27 cellular contexts compared by ENCODE assay signal in the genomic region with DNA sequence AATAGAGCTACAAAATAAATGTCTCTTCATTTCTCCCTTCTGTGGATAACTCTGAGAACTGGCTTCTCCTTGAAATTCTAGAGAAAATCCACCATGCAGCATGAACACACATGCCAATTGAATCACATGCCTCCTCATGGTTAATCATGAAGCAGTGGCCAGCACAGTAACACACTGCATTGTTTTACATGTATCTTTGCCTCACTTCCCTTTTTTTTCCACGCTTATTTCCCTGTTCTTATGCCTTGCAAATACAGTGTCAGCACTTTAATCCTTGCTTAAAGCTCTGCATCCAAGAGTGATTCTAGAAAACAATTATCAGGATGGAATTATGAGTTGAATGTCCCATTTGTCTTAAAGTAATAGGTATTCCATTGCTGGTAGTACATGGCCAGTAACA. TPM values are rescaled to one million over a fixed set of nuclear protein-coding genes. Genes with fewer than 3 reads are reported as not detected.
DNase-seq lines count a peak whose midpoint lies in the region; ATAC-seq and TF ChIP-seq lines count a peak whose summit lies in the region.
"Had no signal": no experiment of that assay in that cellular context is flagged by ENCODE, and none has a peak within 500 bp of the region (broad histone marks: within the 10 kb centered on the region; RNA-seq: fewer than 3 reads in every experiment).

No MANE protein-coding gene starts in this region.

- H3K27ac Mint-ChIP-seq in activated T-helper 1 cell treated with anti-CD3 and anti-CD28 coated beads, Interleukin-12 subunit alpha, Interleukin-12 subunit beta, Interleukin-2, Interleukin-4 antibody, amounts not matched to agents 30 ng/mL and 10 ng/mL and 1 ng/mL, durations not matched to agents 14 hours and 24 hours and 36 hours: no peak overlapping the region
- H3K27ac Mint-ChIP-seq: activated CD4-positive, alpha-beta T cell treated with anti-CD3 and anti-CD28 coated beads, Interleukin-2, amount 10 ng/mL, durations not matched to agents 7 days and 5 days; stimulated activated naive CD8-positive, alpha-beta T cell treated with anti-CD3 and anti-CD28 coated beads, Interleukin-15, Interleukin-2, amounts not matched to agents 100 ng/mL and 50 ng/mL, for 24 hours had no signal

- TF ChIP-seq EP300 in gastroesophageal sphincter (IDR thresholded peaks at IDR 0.05): no peak

- H3K27me3 ChIP-seq in gastroesophageal sphincter: no peaks in the 10 kb centered on the region
- H3K27me3 ChIP-seq: adrenal gland had no signal

- no peak overlapping the region for H3K4me3 Mint-ChIP-seq in activated T-helper 1 cell treated with anti-CD3 and anti-CD28 coated beads, Interleukin-12 subunit alpha, Interleukin-12 subunit beta, Interleukin-2, Interleukin-4 antibody, amounts not matched to agents 30 ng/mL and 10 ng/mL and 1 ng/mL, durations not matched to agents 14 hours and 24 hours and 36 hours
- H3K4me3 Mint-ChIP-seq: activated CD4-positive, alpha-beta T cell treated with anti-CD3 and anti-CD28 coated beads, Interleukin-2, amount 10 ng/mL, durations not matched to agents 7 days and 5 days; stimulated activated naive CD8-positive, alpha-beta T cell treated with anti-CD3 and anti-CD28 coated beads, Interleukin-15, Interleukin-2, amounts not matched to agents 100 ng/mL and 50 ng/mL, for 24 hours had no signal

- H3K27ac ChIP-seq in gastroesophageal sphincter: no peak overlapping the region
- H3K27ac ChIP-seq: adrenal gland, coronary artery, GM23248, VCaP had no signal

- DNase-seq in CD1c-positive myeloid dendritic cell (ENCODE audit: extremely low spot score): peak; percentile 78
- peak; percentile 61 to 64 for DNase-seq in Kasumi-1 (lab: John Stamatoyannopoulos, UW)
- peak; percentile 27 for DNase-seq in SKM-1 treated with dmso at 0.1 percent for 144 hours (lab: John Stamatoyannopoulos, UW; ENCODE audit: unreplicated experiment)
- DNase-seq in amygdala (lab: John Stamatoyannopoulos, UW): no peak
- no peak for DNase-seq in activated T-helper 1 cell treated with anti-CD3 and anti-CD28 coated beads, Interleukin-12 subunit alpha, Interleukin-12 subunit beta, Interleukin-2, Interleukin-4 antibody, amounts not matched to agents 30 ng/mL and 10 ng/mL and 1 ng/mL, durations not matched to agents 14 hours and 24 hours and 36 hours (ENCODE audit: low spot score)
- DNase-seq: activated CD4-positive, alpha-beta T cell treated with anti-CD3 and anti-CD28 coated beads, Interleukin-2, amount 10 ng/mL, durations not matched to agents 7 days and 5 days; activated naive CD4-positive, alpha-beta T cell treated with Interleukin-2 at 50 U/mL for 16 hours; activated T-cell treated with anti-CD3 and anti-CD28 coated beads, Interleukin-2, amount 50 U/mL, for 48 hours; adrenal gland; EL; GM23248; mucosa of descending colon; NCI-H1105; NCI-H2029 treated with DMSO at 0.1 percent for 48 hours; NCI-H226; NCI-H748 treated with DMSO at 0.1 percent for 48 hours; PC-3; posterior cingulate gyrus; SHP77; stimulated activated CD4-positive, alpha-beta T cell treated with anti-CD3 and anti-CD28 coated beads, Interleukin-15, amount 100 ng/mL, for 24 hours had no signal

- ATAC-seq in gastroesophageal sphincter (peak; percentile 41), HG03520 (IDR thresholded peaks at IDR 0.05; ENCODE audit: unreplicated experiment) (no peak), GM21515 (IDR thresholded peaks at IDR 0.05; ENCODE audit: unreplicated experiment) (no peak)
- ATAC-seq: mucosa of descending colon, PC-3 had no signal

- intact Hi-C loops in activated T-helper 1 cell treated with anti-CD3 and anti-CD28 coated beads, Interleukin-12 subunit alpha, Interleukin-12 subunit beta, Interleukin-2, Interleukin-4 antibody, amounts not matched to agents 30 ng/mL and 10 ng/mL and 1 ng/mL, durations not matched to agents 14 hours and 24 hours and 36 hours (cut with micrococcal nuclease): no loop called here

- H3K4me1 ChIP-seq in gastroesophageal sphincter: no peaks in the 10 kb centered on the region

- no peak overlapping the region for H3K4me3 ChIP-seq in gastroesophageal sphincter
- H3K4me3 ChIP-seq: adrenal gland, coronary artery, GM23248, mucosa of descending colon had no signal

- H3K9me3 Mint-ChIP-seq in activated T-helper 1 cell treated with anti-CD3 and anti-CD28 coated beads, Interleukin-12 subunit alpha, Interleukin-12 subunit beta, Interleukin-2, Interleukin-4 antibody, amounts not matched to agents 30 ng/mL and 10 ng/mL and 1 ng/mL, durations not matched to agents 14 hours and 24 hours and 36 hours: no peaks in the 10 kb centered on the region
- H3K9me3 Mint-ChIP-seq: activated CD4-positive, alpha-beta T cell treated with anti-CD3 and anti-CD28 coated beads, Interleukin-2, amount 10 ng/mL, durations not matched to agents 7 days and 5 days; CD14-positive monocyte; stimulated activated naive CD8-positive, alpha-beta T cell treated with anti-CD3 and anti-CD28 coated beads, Interleukin-15, Interleukin-2, amounts not matched to agents 100 ng/mL and 50 ng/mL, for 24 hours had no signal

- no peaks in the 10 kb centered on the region for H3K9me3 ChIP-seq in gastroesophageal sphincter
- H3K9me3 ChIP-seq: adrenal gland, mucosa of descending colon had no signal

- H3K36me3 Mint-ChIP-seq in activated T-helper 1 cell treated with anti-CD3 and anti-CD28 coated beads, Interleukin-12 subunit alpha, Interleukin-12 subunit beta, Interleukin-2, Interleukin-4 antibody, amounts not matched to agents 30 ng/mL and 10 ng/mL and 1 ng/mL, durations not matched to agents 14 hours and 24 hours and 36 hours (ENCODE audit: low read depth): no peaks in the 10 kb centered on the region
- H3K36me3 Mint-ChIP-seq: CD14-positive monocyte had no signal

- no peak for TF ChIP-seq CTCF in gastroesophageal sphincter (IDR thresholded peaks at IDR 0.05)

- peaks cover 33% of the 10 kb centered on the region for H3K27me3 Mint-ChIP-seq in activated T-helper 1 cell treated with anti-CD3 and anti-CD28 coated beads, Interleukin-12 subunit alpha, Interleukin-12 subunit beta, Interleukin-2, Interleukin-4 antibody, amounts not matched to agents 30 ng/mL and 10 ng/mL and 1 ng/mL, durations not matched to agents 14 hours and 24 hours and 36 hours (ENCODE audit: insufficient read depth)

- peaks cover 11% of the 10 kb centered on the region for H3K4me1 Mint-ChIP-seq in activated T-helper 1 cell treated with anti-CD3 and anti-CD28 coated beads, Interleukin-12 subunit alpha, Interleukin-12 subunit beta, Interleukin-2, Interleukin-4 antibody, amounts not matched to agents 30 ng/mL and 10 ng/mL and 1 ng/mL, durations not matched to agents 14 hours and 24 hours and 36 hours (ENCODE audit: low read depth)

- 80 to 84% methylated on average over 1 of the region's 1 CpG for WGBS in gastroesophageal sphincter (ENCODE audit: low coverage in 1 of 2), 2 donors

- no peak for TF ChIP-seq POLR2A in gastroesophageal sphincter (IDR thresholded peaks at IDR 0.05)

- H3K36me3 ChIP-seq in gastroesophageal sphincter: no peaks in the 10 kb centered on the region
- H3K36me3 ChIP-seq: adrenal gland had no signal

RNA-seq across cellular contexts. Expression of gene ZBTB7C, which starts 50.3 kb away (rescaled TPM):
- total RNA-seq in gastroesophageal sphincter: 10 to 100 TPM in 3 of 4 donors, 1 to 10 TPM in 1; 7.8 to 15.4 (median 11.8) TPM
- total RNA-seq in activated T-helper 1 cell treated with anti-CD3 and anti-CD28 coated beads, Interleukin-12 subunit alpha, Interleukin-12 subunit beta, Interleukin-2, Interleukin-4 antibody, amounts not matched to agents 30 ng/mL and 10 ng/mL and 1 ng/mL, durations not matched to agents 14 hours and 24 hours and 36 hours: 1.0 and 1.4 TPM in 2 replicates
- total RNA-seq: GM23248 had no signal

Comparison
In these comparisons a context has a peak if more than half of its experiments do, and no peak if none do; other contexts are left out.
1. DNase-seq: peak in CD1c-positive myeloid dendritic cell (single experiment), Kasumi-1 (2 of 2) and SKM-1 treated with dmso at 0.1 percent for 144 hours (single experiment); none in amygdala (0 of 56) and activated T-helper 1 cell treated with anti-CD3 and anti-CD28 coated beads, Interleukin-12 subunit alpha, Interleukin-12 subunit beta, Interleukin-2, Interleukin-4 antibody, amounts not matched to agents 30 ng/mL and 10 ng/mL and 1 ng/mL, durations not matched to agents 14 hours and 24 hours and 36 hours (single experiment).